ENCODE assay signal across 21 cellular contexts in genomic region chr12:24919346-24920001, GRCh38. TPM values are rescaled to one million over a fixed set of nuclear protein-coding genes. Genes with fewer than 3 reads are reported as not detected.
DNase-seq lines count a peak whose midpoint lies in the region; ATAC-seq and TF ChIP-seq lines count a peak whose summit lies in the region.
"Had no signal": no experiment of that assay in that cellular context is flagged by ENCODE, and none has a peak within 500 bp of the region (broad histone marks: within the 10 kb centered on the region; RNA-seq: fewer than 3 reads in every experiment).

No MANE protein-coding gene starts in this region.

- no peak for TF ChIP-seq CTCF in stomach (IDR thresholded peaks at IDR 0.05)

- 65 to 82% (median 69%) methylated on average over 4 of the region's 4 CpGs for WGBS in stomach, 5 donors

- H3K9me3 ChIP-seq in stomach = no peaks in the 10 kb centered on the region
- H3K9me3 ChIP-seq: esophagus squamous epithelium, left ventricle myocardium inferior, mucosa of descending colon, tibial artery had no signal

- H3K4me1 ChIP-seq in stomach = peaks cover 0 to 6% (median 0%) of the 10 kb centered on the region in 4 donors
- H3K4me1 ChIP-seq: esophagus squamous epithelium, left ventricle myocardium inferior, tibial artery had no signal

- no peaks in the 10 kb centered on the region for H3K27me3 ChIP-seq in stomach
- H3K27me3 ChIP-seq: BLaER1 treated with 17β-estradiol and CSF1 and Interleukin-3, amounts not matched to agents 10 nM and 100 nM; esophagus squamous epithelium; tibial artery had no signal

- ATAC-seq in HG03095 (IDR thresholded peaks at IDR 0.05; ENCODE audit: unreplicated experiment) = no peak
- ATAC-seq: mucosa of descending colon had no signal

- no peak overlapping the region for H3K4me3 ChIP-seq in stomach
- H3K4me3 ChIP-seq: BLaER1 treated with 17β-estradiol and CSF1 and Interleukin-3, amounts not matched to agents 10 nM and 100 nM; esophagus squamous epithelium; left ventricle myocardium inferior; mucosa of descending colon; tibial artery had no signal

- intact Hi-C loops in stomach (cut with DNase I; ENCODE audit: low total_unique reads) = no loop called here

- peak; percentile 59 for DNase-seq in activated CD4-positive, alpha-beta T cell treated with anti-CD3 and anti-CD28 coated beads for 48 hours
- DNase-seq in activated CD4-positive, alpha-beta T cell treated with anti-CD3 and anti-CD28 coated beads, Interleukin-2, amount 50 U/mL, for 4 hours = no peak
- DNase-seq in NCI-H82 treated with DMSO at 0.1 percent for 48 hours (lab: John Stamatoyannopoulos, UW; ENCODE audit: unreplicated experiment) = peak; percentile 90
- DNase-seq in activated naive CD8-positive, alpha-beta T cell treated with anti-CD3 and anti-CD28 coated beads, Interleukin-2, amount 50 U/mL, for 16 hours (ENCODE audit: low read depth, low spot score) = peak; percentile 17
- peak; percentile 68 for DNase-seq in stimulated activated CD4-positive, alpha-beta T cell treated with anti-CD3 and anti-CD28 coated beads, Interleukin-4, amount 100 ng/mL, for 24 hours
- DNase-seq in stomach = no peak
- no peak for DNase-seq in central memory CD4-positive, alpha-beta T cell
- DNase-seq: amygdala; effector CD4-positive, alpha-beta T cell; esophagus squamous epithelium; glutamatergic neuron; H7; left ventricle myocardium inferior; mucosa of descending colon; NCI-H187 treated with DMSO at 0.1 percent for 48 hours; NCI-H446; retina; RPMI8226; tibial artery had no signal

- H3K36me3 ChIP-seq in stomach = no peaks in the 10 kb centered on the region
- H3K36me3 ChIP-seq: esophagus squamous epithelium, left ventricle myocardium inferior, tibial artery had no signal

- TF ChIP-seq EP300 in stomach (IDR thresholded peaks at IDR 0.05) = no peak

- no peak overlapping the region for H3K27ac ChIP-seq in stomach
- H3K27ac ChIP-seq: BLaER1 treated with 17β-estradiol and CSF1 and Interleukin-3, amounts not matched to agents 10 nM and 100 nM; esophagus squamous epithelium; left ventricle myocardium inferior; tibial artery had no signal

- TF ChIP-seq POLR2A in stomach (IDR thresholded peaks at IDR 0.05) = no peak

RNA-seq across cellular contexts. Expression of gene BCAT1, which starts 29.4 kb away (rescaled TPM):
- 10 to 100 TPM in 3 of 5 donors, 1 to 10 TPM in 2; 7.0 to 33.0 (median 12.1) TPM for total RNA-seq in stomach
- 1 to 10 TPM; 1.3 to 7.5 (median 4.4) TPM for polyA plus RNA-seq in stomach

Comparison
In these comparisons a context has a peak if more than half of its experiments do, and no peak if none do; other contexts are left out.
1. DNase-seq: peak in activated CD4-positive, alpha-beta T cell treated with anti-CD3 and anti-CD28 coated beads for 48 hours (single experiment), NCI-H82 treated with DMSO at 0.1 percent for 48 hours (single experiment), activated naive CD8-positive, alpha-beta T cell treated with anti-CD3 and anti-CD28 coated beads, Interleukin-2, amount 50 U/mL, for 16 hours (single experiment) and stimulated activated CD4-positive, alpha-beta T cell treated with anti-CD3 and anti-CD28 coated beads, Interleukin-4, amount 100 ng/mL, for 24 hours (single experiment); none in activated CD4-positive, alpha-beta T cell treated with anti-CD3 and anti-CD28 coated beads, Interleukin-2, amount 50 U/mL, for 4 hours (0 of 2), stomach (single experiment) and central memory CD4-positive, alpha-beta T cell (single experiment).